In genomic region chr5:150510460-150511263, GRCh38 we compare ENCODE assay signal across 1 cellular context.
TF ChIP-seq lines count a peak whose summit lies in the region.

No MANE protein-coding gene starts in this region.

TF ChIP-seq in HepG2, 621 proteins besides CTCF, POLR2A, EP300 and RAD21 (continued from another document and continues in another):
- TF ChIP-seq, protein P1, sequence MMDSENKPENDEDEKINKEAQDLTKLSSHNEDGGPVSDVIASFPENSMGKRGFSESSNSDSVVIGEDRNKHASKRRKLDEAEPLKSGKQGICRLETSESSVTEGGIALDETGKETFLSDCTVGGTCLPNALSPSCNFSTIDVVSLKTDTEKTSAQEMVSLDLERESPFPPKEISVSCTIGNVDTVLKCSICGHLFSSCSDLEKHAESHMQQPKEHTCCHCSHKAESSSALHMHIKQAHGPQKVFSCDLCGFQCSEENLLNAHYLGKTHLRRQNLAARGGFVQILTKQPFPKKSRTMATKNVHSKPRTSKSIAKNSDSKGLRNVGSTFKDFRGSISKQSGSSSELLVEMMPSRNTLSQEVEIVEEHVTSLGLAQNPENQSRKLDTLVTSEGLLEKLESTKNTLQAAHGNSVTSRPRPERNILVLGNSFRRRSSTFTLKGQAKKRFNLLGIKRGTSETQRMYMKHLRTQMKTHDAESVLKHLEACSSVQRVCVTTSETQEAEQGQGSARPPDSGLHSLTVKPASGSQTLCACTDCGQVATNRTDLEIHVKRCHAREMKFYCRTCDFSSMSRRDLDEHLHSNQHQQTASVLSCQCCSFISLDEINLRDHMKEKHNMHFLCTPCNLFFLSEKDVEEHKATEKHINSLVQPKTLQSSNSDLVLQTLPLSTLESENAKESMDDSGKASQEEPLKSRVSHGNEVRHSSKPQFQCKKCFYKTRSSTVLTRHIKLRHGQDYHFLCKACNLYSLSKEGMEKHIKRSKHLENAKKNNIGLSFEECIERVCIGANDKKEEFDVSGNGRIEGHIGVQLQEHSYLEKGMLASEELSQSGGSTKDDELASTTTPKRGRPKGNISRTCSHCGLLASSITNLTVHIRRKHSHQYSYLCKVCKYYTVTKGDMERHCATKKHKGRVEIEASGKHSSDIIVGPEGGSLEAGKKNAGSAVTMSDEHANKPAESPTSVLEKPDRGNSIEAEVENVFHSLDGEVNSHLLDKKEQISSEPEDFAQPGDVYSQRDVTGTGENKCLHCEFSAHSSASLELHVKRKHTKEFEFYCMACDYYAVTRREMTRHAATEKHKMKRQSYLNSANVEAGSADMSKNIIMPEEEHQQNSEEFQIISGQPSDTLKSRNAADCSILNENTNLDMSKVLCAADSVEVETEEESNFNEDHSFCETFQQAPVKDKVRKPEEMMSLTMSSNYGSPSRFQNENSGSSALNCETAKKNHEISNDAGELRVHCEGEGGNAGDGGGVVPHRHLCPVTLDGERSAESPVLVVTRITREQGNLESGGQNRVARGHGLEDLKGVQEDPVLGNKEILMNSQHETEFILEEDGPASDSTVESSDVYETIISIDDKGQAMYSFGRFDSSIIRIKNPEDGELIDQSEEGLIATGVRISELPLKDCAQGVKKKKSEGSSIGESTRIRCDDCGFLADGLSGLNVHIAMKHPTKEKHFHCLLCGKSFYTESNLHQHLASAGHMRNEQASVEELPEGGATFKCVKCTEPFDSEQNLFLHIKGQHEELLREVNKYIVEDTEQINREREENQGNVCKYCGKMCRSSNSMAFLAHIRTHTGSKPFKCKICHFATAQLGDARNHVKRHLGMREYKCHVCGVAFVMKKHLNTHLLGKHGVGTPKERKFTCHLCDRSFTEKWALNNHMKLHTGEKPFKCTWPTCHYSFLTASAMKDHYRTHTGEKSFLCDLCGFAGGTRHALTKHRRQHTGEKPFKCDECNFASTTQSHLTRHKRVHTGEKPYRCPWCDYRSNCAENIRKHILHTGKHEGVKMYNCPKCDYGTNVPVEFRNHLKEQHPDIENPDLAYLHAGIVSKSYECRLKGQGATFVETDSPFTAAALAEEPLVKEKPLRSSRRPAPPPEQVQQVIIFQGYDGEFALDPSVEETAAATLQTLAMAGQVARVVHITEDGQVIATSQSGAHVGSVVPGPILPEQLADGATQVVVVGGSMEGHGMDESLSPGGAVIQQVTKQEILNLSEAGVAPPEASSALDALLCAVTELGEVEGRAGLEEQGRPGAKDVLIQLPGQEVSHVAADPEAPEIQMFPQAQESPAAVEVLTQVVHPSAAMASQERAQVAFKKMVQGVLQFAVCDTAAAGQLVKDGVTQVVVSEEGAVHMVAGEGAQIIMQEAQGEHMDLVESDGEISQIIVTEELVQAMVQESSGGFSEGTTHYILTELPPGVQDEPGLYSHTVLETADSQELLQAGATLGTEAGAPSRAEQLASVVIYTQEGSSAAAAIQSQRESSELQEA (CRISPR knock-in tag; IDR thresholded peaks at IDR 0.05; ENCODE audit: not compliant biosample characterization) = no peak
- TF ChIP-seq PRDM10 (CRISPR knock-in tag; IDR thresholded peaks at IDR 0.05; ENCODE audit: low read depth) (no peak; the same call in 1 of the 2 replicates), ZNF180 (CRISPR knock-in tag; IDR thresholded peaks at IDR 0.05; ENCODE audit: borderline replicate concordance, low read depth) (no peak), JUN (CRISPR knock-in tag; IDR thresholded peaks at IDR 0.05) (peak; percentile 91), AFF4 (CRISPR knock-in tag; IDR thresholded peaks at IDR 0.05) (no peak), YEATS2 (CRISPR knock-in tag; IDR thresholded peaks at IDR 0.05; ENCODE audit: borderline replicate concordance) (peak; percentile 55; the same call in 1 of the 2 replicates), ZNF816 (CRISPR knock-in tag; IDR thresholded peaks at IDR 0.05; ENCODE audit: borderline replicate concordance) (no peak), SKIL (CRISPR knock-in tag; IDR thresholded peaks at IDR 0.05; ENCODE audit: borderline replicate concordance) (peak; percentile 85; the same call in 1 of the 2 replicates), ZNF878 (CRISPR knock-in tag; IDR thresholded peaks at IDR 0.05) (peak; percentile 74; the same call in 1 of the 2 replicates), ZNF772 (CRISPR knock-in tag; IDR thresholded peaks at IDR 0.05) (peak; percentile 27; the same call in 1 of the 2 replicates), NR2F6 (IDR thresholded peaks at IDR 0.05) (peak; percentile 72), NR2F6 (CRISPR knock-in tag; IDR thresholded peaks at IDR 0.05) (peak; percentile 80), TAF15 (IDR thresholded peaks at IDR 0.05; ENCODE audit: low read depth, low read length, poor library complexity, severe bottlenecking) (no peak), MXD4 (CRISPR knock-in tag; IDR thresholded peaks at IDR 0.05) (no peak), TRAFD1 (CRISPR knock-in tag; IDR thresholded peaks at IDR 0.05; ENCODE audit: borderline replicate concordance) (no peak), ZBTB7B (CRISPR knock-in tag; IDR thresholded peaks at IDR 0.05) (no peak), MED13 (CRISPR knock-in tag; IDR thresholded peaks at IDR 0.05) (0 out of 2 replicates have a peak, but pooled peaks have one; percentile 31), HMGXB4 (CRISPR knock-in tag; IDR thresholded peaks at IDR 0.05; ENCODE audit: borderline replicate concordance in 1 of 2, low read depth in 1 of 2) (0 out of 4 replicates have a peak, but pooled peaks of 1 of the 2 experiments have one; percentile 31), RARA (CRISPR knock-in tag; IDR thresholded peaks at IDR 0.05) (peak; percentile 86), ZNF503 (CRISPR knock-in tag; IDR thresholded peaks at IDR 0.05) (peak; percentile 82)
- TF ChIP-seq, protein P2, sequence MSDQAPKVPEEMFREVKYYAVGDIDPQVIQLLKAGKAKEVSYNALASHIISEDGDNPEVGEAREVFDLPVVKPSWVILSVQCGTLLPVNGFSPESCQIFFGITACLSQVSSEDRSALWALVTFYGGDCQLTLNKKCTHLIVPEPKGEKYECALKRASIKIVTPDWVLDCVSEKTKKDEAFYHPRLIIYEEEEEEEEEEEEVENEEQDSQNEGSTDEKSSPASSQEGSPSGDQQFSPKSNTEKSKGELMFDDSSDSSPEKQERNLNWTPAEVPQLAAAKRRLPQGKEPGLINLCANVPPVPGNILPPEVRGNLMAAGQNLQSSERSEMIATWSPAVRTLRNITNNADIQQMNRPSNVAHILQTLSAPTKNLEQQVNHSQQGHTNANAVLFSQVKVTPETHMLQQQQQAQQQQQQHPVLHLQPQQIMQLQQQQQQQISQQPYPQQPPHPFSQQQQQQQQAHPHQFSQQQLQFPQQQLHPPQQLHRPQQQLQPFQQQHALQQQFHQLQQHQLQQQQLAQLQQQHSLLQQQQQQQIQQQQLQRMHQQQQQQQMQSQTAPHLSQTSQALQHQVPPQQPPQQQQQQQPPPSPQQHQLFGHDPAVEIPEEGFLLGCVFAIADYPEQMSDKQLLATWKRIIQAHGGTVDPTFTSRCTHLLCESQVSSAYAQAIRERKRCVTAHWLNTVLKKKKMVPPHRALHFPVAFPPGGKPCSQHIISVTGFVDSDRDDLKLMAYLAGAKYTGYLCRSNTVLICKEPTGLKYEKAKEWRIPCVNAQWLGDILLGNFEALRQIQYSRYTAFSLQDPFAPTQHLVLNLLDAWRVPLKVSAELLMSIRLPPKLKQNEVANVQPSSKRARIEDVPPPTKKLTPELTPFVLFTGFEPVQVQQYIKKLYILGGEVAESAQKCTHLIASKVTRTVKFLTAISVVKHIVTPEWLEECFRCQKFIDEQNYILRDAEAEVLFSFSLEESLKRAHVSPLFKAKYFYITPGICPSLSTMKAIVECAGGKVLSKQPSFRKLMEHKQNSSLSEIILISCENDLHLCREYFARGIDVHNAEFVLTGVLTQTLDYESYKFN (CRISPR knock-in tag; conservative IDR thresholded peaks at IDR 0.05) = peak; percentile 97
